In genomic region chr11:15114501-15115475, GRCh38 we compare ENCODE assay signal across 7 cellular contexts.
A peak's percentile ranks its signal among the peaks of the same experiment; 100 is the strongest.
DNase-seq lines count a peak whose midpoint lies in the region; ATAC-seq and TF ChIP-seq lines count a peak whose summit lies in the region.

Gene INSC (plus strand): TSS chr11:15114923. CDS start chr11:15149175, 34,252 bp downstream.

- peaks cover 61% of the 10 kb centered on the region for H3K4me1 Mint-ChIP-seq in stimulated activated memory B cell treated with anti-CD40 and anti-IgM and Interleukin-4, amounts not matched to agents 10 μg/mL and 1 μg/mL and 100 μg/mL, for 72 hours

- H3K9ac ChIP-seq in iPS-15b (ENCODE audit: low read depth, low read length): no peak within 1 kb of the TSS

- DNase-seq in HL-60 (ENCODE audit: low read depth in 1 of 2, low spot score in 1 of 2) (no peak), astrocyte of the cerebellum (ENCODE audit: low read depth) (no peak)
- no peak for DNase-seq in effector CD4-positive, alpha-beta T cell
- no peak for DNase-seq in activated T-cell treated with anti-CD3 and anti-CD28 coated beads, Interleukin-2, amount 50 U/mL, for 48 hours

- H3K9me3 Mint-ChIP-seq in stimulated activated memory B cell treated with anti-CD40 and anti-IgM and Interleukin-4, amounts not matched to agents 10 μg/mL and 1 μg/mL and 100 μg/mL, for 72 hours: no peaks in the 10 kb centered on the region

- ATAC-seq in stimulated activated memory B cell treated with anti-CD40 and anti-IgM and Interleukin-4, amounts not matched to agents 10 μg/mL and 1 μg/mL and 100 μg/mL, for 72 hours: no peak
- no peak for ATAC-seq in HG02642 (IDR thresholded peaks at IDR 0.05; ENCODE audit: poor library complexity, unreplicated experiment)

- H3K27ac Mint-ChIP-seq in stimulated activated memory B cell treated with anti-CD40 and anti-IgM and Interleukin-4, amounts not matched to agents 10 μg/mL and 1 μg/mL and 100 μg/mL, for 72 hours: peak within 1 kb of the TSS; percentile 75

- H3K4me1 ChIP-seq in iPS-15b (ENCODE audit: control insufficient read depth, insufficient read depth, low read length): peaks cover 2% of the 10 kb centered on the region

- H3K36me3 ChIP-seq in iPS-15b (ENCODE audit: control insufficient read depth, insufficient read depth, low read length): no peaks in the 10 kb centered on the region

- no peaks in the 10 kb centered on the region for H3K9me3 ChIP-seq in iPS-15b (ENCODE audit: control insufficient read depth, insufficient read depth, low read length)

- H3K27me3 Mint-ChIP-seq in stimulated activated memory B cell treated with anti-CD40 and anti-IgM and Interleukin-4, amounts not matched to agents 10 μg/mL and 1 μg/mL and 100 μg/mL, for 72 hours: peaks cover 13% of the 10 kb centered on the region

- peak within 1 kb of the TSS; percentile 74 for H3K4me3 Mint-ChIP-seq in stimulated activated memory B cell treated with anti-CD40 and anti-IgM and Interleukin-4, amounts not matched to agents 10 μg/mL and 1 μg/mL and 100 μg/mL, for 72 hours

- no peak for TF ChIP-seq CTCF in HL-60 (IDR thresholded peaks at IDR 0.05; ENCODE audit: insufficient read depth, low read length)
- TF ChIP-seq CTCF in astrocyte of the cerebellum (IDR thresholded peaks at IDR 0.05; ENCODE audit: low read depth, low read length, missing control alignments): no peak

- H3K27me3 ChIP-seq in HL-60 (ENCODE audit: insufficient read depth, poor library complexity, severe bottlenecking) (no peaks in the 10 kb centered on the region), iPS-15b (ENCODE audit: control insufficient read depth, insufficient read depth, low read length) (peaks cover 31% of the 10 kb centered on the region)

- no peaks in the 10 kb centered on the region for H3K36me3 Mint-ChIP-seq in stimulated activated memory B cell treated with anti-CD40 and anti-IgM and Interleukin-4, amounts not matched to agents 10 μg/mL and 1 μg/mL and 100 μg/mL, for 72 hours

- H3K4me3 ChIP-seq in HL-60 (replicated peaks; ENCODE audit: insufficient read depth, low read length) (no peak within 1 kb of the TSS), astrocyte of the cerebellum (ENCODE audit: low read depth, low read length) (peak within 1 kb of the TSS; percentile 38), iPS-15b (ENCODE audit: low read depth, low read length) (peak within 1 kb of the TSS; percentile 48)

- H3K27ac ChIP-seq in HL-60 (replicated peaks): peak within 1 kb of the TSS; percentile 36

- in situ Hi-C loops in astrocyte of the cerebellum (cut with HindIII; ENCODE audit: low sequenced_read_pairs): loop anchor here (5.0 kb wide), 1 partner anchor 83 kb away; no protein-coding TSS in a partner anchor
